ENCODE assay signal across 17 cellular contexts in genomic region chr11:126214446-126215240, GRCh38. TPM values are rescaled to one million over a fixed set of nuclear protein-coding genes. Genes with fewer than 3 reads are reported as not detected.
A peak's percentile ranks its signal among the peaks of the same experiment; 100 is the strongest.
DNase-seq lines count a peak whose midpoint lies in the region; ATAC-seq and TF ChIP-seq lines count a peak whose summit lies in the region.
"Had no signal": no experiment of that assay in that cellular context is flagged by ENCODE, and none has a peak within 500 bp of the region (broad histone marks: within the 10 kb centered on the region; RNA-seq: fewer than 3 reads in every experiment).

No MANE protein-coding gene starts in this region.

- no peaks in the 10 kb centered on the region for H3K36me3 ChIP-seq in trophoblast cell (ENCODE audit: control insufficient read depth in 1 of 2, insufficient read depth in 2 of 2, low read length in 2 of 2)

- H3K27ac Mint-ChIP-seq in CD4-positive, alpha-beta T cell = no peak overlapping the region
- H3K27ac Mint-ChIP-seq: activated CD8-positive, alpha-beta T cell treated with anti-CD3 and anti-CD28 coated beads, Interleukin-2, amount 10 ng/mL, durations not matched to agents 7 days and 5 days; activated T-helper 17 cell treated with anti-CD3 and anti-CD28 coated beads, Interleukin-2, amount 50 U/mL, for 72 hours had no signal

- H3K79me1 ChIP-seq in trophoblast cell (ENCODE audit: low read length) = peaks cover 7% of the 10 kb centered on the region

- no peak overlapping the region for H3K4me2 ChIP-seq in trophoblast cell (ENCODE audit: low read length)

- H3K4me3 Mint-ChIP-seq in CD4-positive, alpha-beta T cell = peak overlapping the region; percentile 34
- H3K4me3 Mint-ChIP-seq: activated CD8-positive, alpha-beta T cell treated with anti-CD3 and anti-CD28 coated beads, Interleukin-2, amount 10 ng/mL, durations not matched to agents 7 days and 5 days; activated T-helper 17 cell treated with anti-CD3 and anti-CD28 coated beads, Interleukin-2, amount 50 U/mL, for 72 hours had no signal

- H3K9me3 ChIP-seq in CD4-positive, alpha-beta T cell (ENCODE audit: control insufficient read depth, low read length) = no peaks in the 10 kb centered on the region
- H3K9me3 ChIP-seq in trophoblast cell (ENCODE audit: insufficient read depth, low read depth, low read length) = no peaks in the 10 kb centered on the region
- H3K9me3 ChIP-seq: heart left ventricle, SJCRH30 had no signal

- ATAC-seq in CD4-positive, alpha-beta T cell (ENCODE audit: poor library complexity) = no peak
- ATAC-seq: activated CD8-positive, alpha-beta T cell treated with anti-CD3 and anti-CD28 coated beads, Interleukin-2, amount 10 ng/mL, durations not matched to agents 7 days and 5 days; activated T-helper 17 cell treated with anti-CD3 and anti-CD28 coated beads, Interleukin-2, amount 50 U/mL, for 72 hours; esophagus mucosa; heart left ventricle had no signal

- intact Hi-C loops in CD4-positive, alpha-beta T cell (cut with DNase I, micrococcal nuclease) = loop anchor here (5.0 to 10.0 kb wide), 6 partner anchors 53 to 1260 kb away; partner anchors contain the start of genes CCDC15 (in 1 of the 2), CDON (in 1 of the 2), CHEK1 (in 1 of the 2) and DCPS (in 1 of the 2)

- H2BK120ac ChIP-seq in trophoblast cell (ENCODE audit: insufficient read depth, low read length, poor library complexity) = no peak overlapping the region

- no peak overlapping the region for H4K8ac ChIP-seq in trophoblast cell (ENCODE audit: low read depth, low read length)

- no peak overlapping the region for H3K27ac ChIP-seq in CD4-positive, alpha-beta T cell (ENCODE audit: low read depth, low read length)
- no peak overlapping the region for H3K27ac ChIP-seq in trophoblast cell (ENCODE audit: low read depth, low read length)
- H3K27ac ChIP-seq: SJCRH30, WERI-Rb-1 had no signal

- no peak overlapping the region for H4K12ac ChIP-seq in trophoblast cell (ENCODE audit: low read depth, low read length)

- no peaks in the 10 kb centered on the region for H3K9me3 Mint-ChIP-seq in CD4-positive, alpha-beta T cell
- H3K9me3 Mint-ChIP-seq: activated T-helper 17 cell treated with anti-CD3 and anti-CD28 coated beads, Interleukin-2, amount 50 U/mL, for 72 hours had no signal

- peaks cover 22% of the 10 kb centered on the region for H3K36me3 Mint-ChIP-seq in CD4-positive, alpha-beta T cell (ENCODE audit: low read depth)

- H2AK5ac ChIP-seq in trophoblast cell (ENCODE audit: low read length) = no peak overlapping the region

- no peak overlapping the region for H2BK5ac ChIP-seq in trophoblast cell (ENCODE audit: low read depth, low read length, poor library complexity)

- H3K9ac ChIP-seq in trophoblast cell (ENCODE audit: low read length) = no peak overlapping the region

- H3K4me1 ChIP-seq in trophoblast cell (ENCODE audit: control insufficient read depth in 1 of 2, insufficient read depth in 2 of 2, low read length in 2 of 2) = peaks cover 0 to 3% of the 10 kb centered on the region in 2 experiments
- H3K4me1 ChIP-seq: SJCRH30 had no signal

- no peak for DNase-seq in CD4-positive, alpha-beta T cell
- peak; percentile 5 for DNase-seq in NCI-H69 (lab: John Stamatoyannopoulos, UW)
- no peak for DNase-seq in epithelial cell of proximal tubule (ENCODE audit: low read depth)
- DNase-seq in pons (ENCODE audit: low spot score) = peak; percentile 51
- DNase-seq in dedifferentiated amniotic fluid mesenchymal stem cell (ENCODE audit: extremely low spot score) = no peak
- DNase-seq in OCI-M1 (lab: John Stamatoyannopoulos, UW) = no peak
- no peak for DNase-seq in trophoblast cell
- DNase-seq in SW480 (ENCODE audit: low spot score) = no peak
- DNase-seq: activated CD8-positive, alpha-beta T cell treated with anti-CD3 and anti-CD28 coated beads, Interleukin-2, amount 10 ng/mL, durations not matched to agents 7 days and 5 days; heart left ventricle; NCI-H1417; NCI-H226; SJCRH30; stimulated activated CD4-positive, alpha-beta T cell treated with anti-CD3 and anti-CD28 coated beads, Interleukin-15, amount 100 ng/mL, for 24 hours; WERI-Rb-1 had no signal

- no peak overlapping the region for H3K14ac ChIP-seq in trophoblast cell (ENCODE audit: low read length)

- WGBS in trophoblast cell (ENCODE audit: extremely low coverage, insufficient coverage, insufficient read length) = no CpG with 5 or more reads among the region's 8 CpGs

- no peaks in the 10 kb centered on the region for H3K27me3 Mint-ChIP-seq in CD4-positive, alpha-beta T cell
- H3K27me3 Mint-ChIP-seq: activated T-helper 17 cell treated with anti-CD3 and anti-CD28 coated beads, Interleukin-2, amount 50 U/mL, for 72 hours had no signal

- no peak overlapping the region for H4K91ac ChIP-seq in trophoblast cell (ENCODE audit: low read depth, low read length)

- H3K18ac ChIP-seq in trophoblast cell (ENCODE audit: low read length) = no peak overlapping the region

- peak overlapping the region; percentile 30 for H3K4me3 ChIP-seq in epithelial cell of proximal tubule (ENCODE audit: low read depth, low read length)
- no peak overlapping the region for H3K4me3 ChIP-seq in trophoblast cell (ENCODE audit: low read depth, low read length)
- H3K4me3 ChIP-seq: SJCRH30 had no signal

- H2BK12ac ChIP-seq in trophoblast cell (ENCODE audit: low read length) = no peak overlapping the region

- CTCF ChIA-PET in CD4-positive, alpha-beta T cell (lab: Charles Lee) = interaction anchor here (0.7 kb wide), 1 partner anchor 89 kb away, joined by 3 read pairs; the partner anchor contains the start of gene DCPS

- H2AFZ ChIP-seq in trophoblast cell (ENCODE audit: insufficient read depth, low read length, poor library complexity) = no peak overlapping the region

- no peaks in the 10 kb centered on the region for H3K27me3 ChIP-seq in CD4-positive, alpha-beta T cell (ENCODE audit: control insufficient read depth, insufficient read depth, low read length)
- H3K27me3 ChIP-seq in trophoblast cell (ENCODE audit: insufficient read depth, low read length) = no peaks in the 10 kb centered on the region
- H3K27me3 ChIP-seq: heart left ventricle, SJCRH30 had no signal

- peaks cover 7% of the 10 kb centered on the region for H3K79me2 ChIP-seq in trophoblast cell (ENCODE audit: control insufficient read depth, insufficient read depth, low read length, poor library complexity)

- no peak overlapping the region for H3K23ac ChIP-seq in trophoblast cell (ENCODE audit: low read length)

- no peak overlapping the region for H3K4ac ChIP-seq in trophoblast cell (ENCODE audit: low read depth, low read length)

- POLR2A ChIA-PET in CD4-positive, alpha-beta T cell (lab: Charles Lee) = interaction anchor here (0.7 kb wide), 1 partner anchor 311 kb away, joined by 4 read pairs; the partner anchor contains the start of gene PUS3

- no peak for TF ChIP-seq CTCF in CD4-positive, alpha-beta T cell (IDR thresholded peaks at IDR 0.05)
- TF ChIP-seq CTCF in epithelial cell of proximal tubule (conservative IDR thresholded peaks at IDR 0.05; ENCODE audit: low read depth, low read length) = no peak

- peaks cover 68% of the 10 kb centered on the region for H3K4me1 Mint-ChIP-seq in CD4-positive, alpha-beta T cell (ENCODE audit: low read depth)

RNA-seq across cellular contexts. Expression of gene FAM118B, which starts 3.1 kb away (rescaled TPM):
- 1 to 10 TPM; 1.0 to 1.8 TPM for total RNA-seq in CD4-positive, alpha-beta T cell
- 26.0 and 28.1 TPM in 2 replicates for total RNA-seq in epithelial cell of proximal tubule
- polyA plus RNA-seq in trophoblast cell (2013) = 18.0 and 19.0 TPM in 2 replicates

RNA-seq across cellular contexts. Expression of gene RPUSD4, which starts 3.2 kb away (rescaled TPM):
- 10 to 100 TPM; 33.1 to 37.6 TPM for total RNA-seq in CD4-positive, alpha-beta T cell
- total RNA-seq in epithelial cell of proximal tubule = 18.2 and 24.9 TPM in 2 replicates
- polyA plus RNA-seq in trophoblast cell (2013) = 16.6 and 16.8 TPM in 2 replicates

RNA-seq across cellular contexts. Expression of gene SRPRA, which starts 54.1 kb away (rescaled TPM):
- total RNA-seq in CD4-positive, alpha-beta T cell = 100 to 1,000 TPM; 198 to 206 TPM
- 54.8 and 76.3 TPM in 2 replicates for total RNA-seq in epithelial cell of proximal tubule
- 126 and 135 TPM in 2 replicates for polyA plus RNA-seq in trophoblast cell (2013)

RNA-seq across cellular contexts. Expression of gene FOXRED1, which starts 54.3 kb away (rescaled TPM):
- total RNA-seq in CD4-positive, alpha-beta T cell = 10 to 100 TPM; 25.3 to 29.0 TPM
- total RNA-seq in epithelial cell of proximal tubule = 28.1 and 34.1 TPM in 2 replicates
- 17.9 and 18.3 TPM in 2 replicates for polyA plus RNA-seq in trophoblast cell (2013)

Comparison
In these comparisons a context has a peak if more than half of its experiments do, and no peak if none do; other contexts are left out.
1. DNase-seq: peak in NCI-H69 (single experiment) and pons (single experiment); none in CD4-positive, alpha-beta T cell (0 of 10), epithelial cell of proximal tubule (single experiment), dedifferentiated amniotic fluid mesenchymal stem cell (single experiment), OCI-M1 (single experiment), trophoblast cell (0 of 2) and SW480 (single experiment).